ENCODE assay signal across 16 cellular contexts in genomic region chr13:67855837-67856238, GRCh38.
DNase-seq lines count a peak whose midpoint lies in the region; ATAC-seq and TF ChIP-seq lines count a peak whose summit lies in the region.
"Had no signal": no experiment of that assay in that cellular context is flagged by ENCODE, and none has a peak within 500 bp of the region (broad histone marks: within the 10 kb centered on the region; RNA-seq: fewer than 3 reads in every experiment).

No MANE protein-coding gene starts in this region.

- no peak for TF ChIP-seq CTCF in SK-N-SH (IDR thresholded peaks at IDR 0.05)
- no peak for TF ChIP-seq CTCF in mesothelial cell of epicardium (IDR thresholded peaks at IDR 0.05; ENCODE audit: unreplicated experiment)

- no peaks in the 10 kb centered on the region; a peak in 1 of 4 replicates for H3K4me1 ChIP-seq in SK-N-SH (ENCODE audit: control insufficient read depth in 1 of 2, insufficient read depth in 2 of 2, low read depth in 1 of 2, low read length in 1 of 2)

- peaks cover 8% of the 10 kb centered on the region for H3K9me3 Mint-ChIP-seq in mesothelial cell of epicardium
- H3K9me3 Mint-ChIP-seq in activated T-cell treated with anti-CD3 and anti-CD28 coated beads, Interleukin-2, amount 50 U/mL, for 24 hours, result peaks cover 13% of the 10 kb centered on the region

- ATAC-seq in SK-N-SH treated with all-trans-retinoic acid at 6 μM for 48 hours (peak; percentile 81), HG02852 (IDR thresholded peaks at IDR 0.05; ENCODE audit: unreplicated experiment) (no peak)

- TF ChIP-seq RAD21 in SK-N-SH (IDR thresholded peaks at IDR 0.05; ENCODE audit: low read length), result no peak

- peak overlapping the region; percentile 22 for H3K27ac Mint-ChIP-seq in mesothelial cell of epicardium
- H3K27ac Mint-ChIP-seq in activated T-cell treated with anti-CD3 and anti-CD28 coated beads, Interleukin-2, amount 50 U/mL, for 24 hours, result no peak overlapping the region
- H3K27ac Mint-ChIP-seq: CD4-positive, CD25-positive, alpha-beta regulatory T cell had no signal

- H3K9me3 ChIP-seq in SK-N-SH, result no peaks in the 10 kb centered on the region

- no peaks in the 10 kb centered on the region for H3F3A ChIP-seq in SK-N-SH (replicated peaks; ENCODE audit: insufficient read depth)

- no peaks in the 10 kb centered on the region for H3K36me3 ChIP-seq in SK-N-SH (replicated peaks in 1 of 2; ENCODE audit: control insufficient read depth in 1 of 2, insufficient read depth in 2 of 2, low read length in 1 of 2)

- WGBS in SK-N-SH (ENCODE audit: low lambda C conversion rate), result 3% methylated on average over 2 of the region's 2 CpGs

- DNase-seq in SK-N-SH, result no peak
- peak; percentile 13 for DNase-seq in astrocyte of the hippocampus (ENCODE audit: low read depth, low spot score)
- no peak for DNase-seq in mesothelial cell of epicardium (ENCODE audit: low spot score in 2 of 2, unreplicated experiment in 2 of 2)
- no peak for DNase-seq in activated T-cell treated with anti-CD3 and anti-CD28 coated beads, Interleukin-2, amount 50 U/mL, for 24 hours
- DNase-seq in NCI-H2196 treated with DMSO at 0.1 percent for 48 hours (lab: John Stamatoyannopoulos, UW; ENCODE audit: unreplicated experiment), result no peak
- no peak for DNase-seq in effector CD8-positive, alpha-beta T cell (lab: John Stamatoyannopoulos, UW)
- DNase-seq: Calu3; CD4-positive, CD25-positive, alpha-beta regulatory T cell; DMS 273 treated with DMSO at 0.1 percent for 48 hours; DMS79; GM23248; H7; IMR-90 had no signal

- no peaks in the 10 kb centered on the region for H3K27me3 ChIP-seq in SK-N-SH (ENCODE audit: insufficient read depth)

- H2AFZ ChIP-seq in SK-N-SH (ENCODE audit: low read depth), result no peak overlapping the region
- H2AFZ ChIP-seq: GM23248 had no signal

- no peak overlapping the region for H3K4me3 Mint-ChIP-seq in mesothelial cell of epicardium
- no peak overlapping the region for H3K4me3 Mint-ChIP-seq in activated T-cell treated with anti-CD3 and anti-CD28 coated beads, Interleukin-2, amount 50 U/mL, for 24 hours
- H3K4me3 Mint-ChIP-seq: CD4-positive, CD25-positive, alpha-beta regulatory T cell had no signal

- POLR2A ChIA-PET in SK-N-SH (lab: Yijun Ruan, JAX), result no interaction called here

- no peak overlapping the region for H3K4me2 ChIP-seq in SK-N-SH

- no peak overlapping the region for H3K4me3 ChIP-seq in SK-N-SH (ENCODE audit: low read depth in 2 of 2, low read length in 1 of 2)
- H3K4me3 ChIP-seq: GM23248 had no signal

- no peaks in the 10 kb centered on the region for H4K20me1 ChIP-seq in SK-N-SH (ENCODE audit: insufficient read depth)

- H3K9me2 ChIP-seq in SK-N-SH, result no peaks in the 10 kb centered on the region

- no peaks in the 10 kb centered on the region for H3K27me3 Mint-ChIP-seq in mesothelial cell of epicardium (ENCODE audit: low read depth)
- no peaks in the 10 kb centered on the region for H3K27me3 Mint-ChIP-seq in activated T-cell treated with anti-CD3 and anti-CD28 coated beads, Interleukin-2, amount 50 U/mL, for 24 hours
- H3K27me3 Mint-ChIP-seq: CD4-positive, CD25-positive, alpha-beta regulatory T cell had no signal

- TF ChIP-seq EP300 in SK-N-SH (IDR thresholded peaks at IDR 0.05; ENCODE audit: borderline replicate concordance in 1 of 2, low read depth in 1 of 2, low read length in 1 of 2), result no peak

- H3K4me1 Mint-ChIP-seq in mesothelial cell of epicardium, result peaks cover 37% of the 10 kb centered on the region
- no peaks in the 10 kb centered on the region for H3K4me1 Mint-ChIP-seq in activated T-cell treated with anti-CD3 and anti-CD28 coated beads, Interleukin-2, amount 50 U/mL, for 24 hours (ENCODE audit: low read depth)

- H3K27ac ChIP-seq in SK-N-SH (ENCODE audit: low read depth in 2 of 2, low read length in 1 of 2), result peak overlapping the region in 1 of 2 experiments; percentile 12; a peak in 1 of 4 replicates
- H3K27ac ChIP-seq: 22Rv1, GM23248 had no signal

- no peak overlapping the region for H3K9ac ChIP-seq in SK-N-SH
- H3K9ac ChIP-seq: GM23248 had no signal

- H3K79me2 ChIP-seq in SK-N-SH (ENCODE audit: insufficient read depth), result no peaks in the 10 kb centered on the region

- peaks cover 3% of the 10 kb centered on the region for H3K36me3 Mint-ChIP-seq in mesothelial cell of epicardium
- no peaks in the 10 kb centered on the region for H3K36me3 Mint-ChIP-seq in activated T-cell treated with anti-CD3 and anti-CD28 coated beads, Interleukin-2, amount 50 U/mL, for 24 hours (ENCODE audit: low read depth)
- H3K36me3 Mint-ChIP-seq: CD4-positive, CD25-positive, alpha-beta regulatory T cell had no signal

- CTCF ChIA-PET in SK-N-SH (lab: Yijun Ruan, JAX), result interaction anchor here (0.7 kb wide), 1 partner anchor 13 kb away, joined by 3 read pairs; no protein-coding TSS in a partner anchor

TF ChIP-seq in SK-N-SH treated with all-trans-retinoic acid at 6 μM for 48 hours, 23 proteins besides CTCF, POLR2A, EP300 and RAD21 (continues in another document):
- 0 out of 2 replicates have a peak, but pooled peaks have one; percentile 69 for TF ChIP-seq POU6F1 (CRISPR knock-in tag; IDR thresholded peaks at IDR 0.05; ENCODE audit: borderline replicate concordance, low read depth)
- TF ChIP-seq CSRNP3 (CRISPR knock-in tag; IDR thresholded peaks at IDR 0.05), result no peak
- TF ChIP-seq OSR1 (CRISPR knock-in tag; IDR thresholded peaks at IDR 0.05), result no peak
- TF ChIP-seq ZC3H10 (CRISPR knock-in tag; IDR thresholded peaks at IDR 0.05), result peak; percentile 45; the same call in 1 of the 2 replicates
- TF ChIP-seq PPARA (CRISPR knock-in tag; IDR thresholded peaks at IDR 0.05; ENCODE audit: borderline replicate concordance), result no peak
- no peak for TF ChIP-seq TCF4 (CRISPR knock-in tag; IDR thresholded peaks at IDR 0.05; ENCODE audit: borderline replicate concordance)
- 0 out of 2 replicates have a peak, but pooled peaks have one; percentile 56 for TF ChIP-seq GLIS3 (CRISPR knock-in tag; IDR thresholded peaks at IDR 0.05)

TF ChIP-seq in SK-N-SH, 30 proteins besides CTCF, POLR2A, EP300 and RAD21:
- TF ChIP-seq PBX3 (IDR thresholded peaks at IDR 0.05) (no peak), ELF1 (IDR thresholded peaks at IDR 0.05) (no peak), YY1 (IDR thresholded peaks at IDR 0.05; ENCODE audit: low read depth) (no peak), MXI1 (IDR thresholded peaks at IDR 0.05; ENCODE audit: low read depth, low read length) (no peak), MAX (IDR thresholded peaks at IDR 0.05; ENCODE audit: low read depth) (no peak), TAF1 (IDR thresholded peaks at IDR 0.05; ENCODE audit: borderline replicate concordance, low read depth, low read length) (no peak)
